Comparison of ENCODE assay signal across 26 cellular contexts in the genomic region with DNA sequence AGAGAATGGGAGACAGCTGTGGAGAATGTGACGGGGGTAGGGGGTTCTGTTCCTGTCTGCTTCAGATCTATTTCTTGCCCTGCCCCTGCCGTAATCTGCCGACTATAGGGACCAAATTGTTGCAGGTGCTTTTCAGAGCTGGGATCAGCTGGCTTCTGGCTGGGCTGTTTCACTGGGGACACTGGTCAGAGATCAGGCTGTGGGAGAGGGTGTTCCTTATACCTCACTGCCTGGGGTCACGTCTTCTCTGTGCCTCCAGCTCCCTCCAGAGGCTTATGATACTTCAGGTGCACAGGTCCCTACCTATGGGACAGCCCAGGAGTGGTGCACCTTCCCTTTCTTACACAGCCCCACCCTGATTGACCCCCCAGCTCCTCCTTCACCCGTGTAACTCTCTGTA.
DNase-seq lines count a peak whose midpoint lies in the region; TF ChIP-seq lines count a peak whose summit lies in the region.
"Had no signal": no experiment of that assay in that cellular context is flagged by ENCODE, and none has a peak within 500 bp of the region (broad histone marks: within the 10 kb centered on the region; RNA-seq: fewer than 3 reads in every experiment).

No MANE protein-coding gene starts in this region.

- peak; percentile 29 for DNase-seq in H7
- peak; percentile 19 for DNase-seq in hepatocyte (ENCODE audit: low spot score)
- DNase-seq in neural progenitor cell (ENCODE audit: low spot score), result peak; percentile 46
- DNase-seq in midbrain (lab: John Stamatoyannopoulos, UW), result no peak
- no peak for DNase-seq in stomach
- no peak for DNase-seq in NCI-H187 (lab: John Stamatoyannopoulos, UW)
- DNase-seq: activated CD4-positive, alpha-beta T cell treated with anti-CD3 and anti-CD28 coated beads for 4 hours; activated CD8-positive, alpha-beta memory T cell treated with anti-CD3 and anti-CD28 coated beads for 24 hours; activated naive CD4-positive, alpha-beta T cell; activated T-cell treated with anti-CD3 and anti-CD28 coated beads, Interleukin-2, amount 50 U/mL, for 4 hours; brain microvascular endothelial cell; effector memory CD8-positive, alpha-beta T cell; EL; HCEC 1CT; IMR-90; left colon; naive thymus-derived CD8-positive, alpha-beta T cell; NCI-H1092 treated with DMSO at 0.1 percent for 48 hours; NCI-H524; stimulated activated CD4-positive, alpha-beta T cell treated with anti-CD3 and anti-CD28 coated beads, Interleukin-12 subunit alpha, Interleukin-12 subunit beta, amount 100 ng/mL, for 4 hours; stimulated activated naive CD4-positive, alpha-beta T cell treated with Interleukin-2 at 50 U/mL for 16 hours; T-helper 17 cell had no signal

- H3K27me3 ChIP-seq in H7 (ENCODE audit: control insufficient read depth, insufficient read depth, low read length) (no peaks in the 10 kb centered on the region), hepatocyte (no peaks in the 10 kb centered on the region), neural progenitor cell (no peaks in the 10 kb centered on the region), stomach (no peaks in the 10 kb centered on the region)
- H3K27me3 ChIP-seq: brain microvascular endothelial cell had no signal

- peaks cover 9% of the 10 kb centered on the region for H3K4me1 Mint-ChIP-seq in neural progenitor cell
- H3K4me1 Mint-ChIP-seq: CD14-positive monocyte, T-helper 17 cell had no signal

- no peaks in the 10 kb centered on the region for H3K36me3 Mint-ChIP-seq in neural progenitor cell
- H3K36me3 Mint-ChIP-seq: CD14-positive monocyte; mesothelial cell of epicardium; naive thymus-derived CD8-positive, alpha-beta T cell had no signal

- intact Hi-C loops in stomach (cut with DNase I; ENCODE audit: low total_unique reads), result no loop called here

- H3K4me1 ChIP-seq in hepatocyte (ENCODE audit: insufficient read depth) (no peaks in the 10 kb centered on the region), neural progenitor cell (peaks cover 13% of the 10 kb centered on the region), stomach (no peaks in the 10 kb centered on the region)

- peaks cover 4% of the 10 kb centered on the region for H3K9me3 Mint-ChIP-seq in neural progenitor cell
- H3K9me3 Mint-ChIP-seq: mesothelial cell of epicardium had no signal

- H3K9me3 ChIP-seq in hepatocyte (ENCODE audit: low read depth) (no peaks in the 10 kb centered on the region), neural progenitor cell (ENCODE audit: low read depth) (no peaks in the 10 kb centered on the region), stomach (no peaks in the 10 kb centered on the region)

- 35% methylated on average over 5 of the region's 5 CpGs for WGBS in hepatocyte (ENCODE audit: low lambda C conversion rate, missing lambda C conversion rate)
- WGBS in stomach, 5 donors, result 38 to 52% (median 44%) methylated on average over 5 of the region's 5 CpGs

- H3K36me3 ChIP-seq in H7 (replicated peaks; ENCODE audit: control insufficient read depth, insufficient read depth, low read length) (no peaks in the 10 kb centered on the region), hepatocyte (replicated peaks; ENCODE audit: insufficient read depth, low read depth) (no peaks in the 10 kb centered on the region), neural progenitor cell (no peaks in the 10 kb centered on the region), stomach (no peaks in the 10 kb centered on the region)
- H3K36me3 ChIP-seq: brain microvascular endothelial cell had no signal

- no peaks in the 10 kb centered on the region for H3K27me3 Mint-ChIP-seq in neural progenitor cell (ENCODE audit: insufficient read depth, low read depth)
- H3K27me3 Mint-ChIP-seq: effector memory CD8-positive, alpha-beta T cell; naive thymus-derived CD8-positive, alpha-beta T cell; T-helper 17 cell had no signal

- H3K27ac Mint-ChIP-seq in neural progenitor cell, result no peak overlapping the region
- H3K27ac Mint-ChIP-seq: effector memory CD8-positive, alpha-beta T cell; mesothelial cell of epicardium; naive thymus-derived CD8-positive, alpha-beta T cell; T-helper 17 cell had no signal

- H3K9me2 ChIP-seq in hepatocyte (replicated peaks; ENCODE audit: insufficient read depth), result no peaks in the 10 kb centered on the region

- H3K4me3 Mint-ChIP-seq in neural progenitor cell, result no peak overlapping the region
- H3K4me3 Mint-ChIP-seq: activated T-cell treated with anti-CD3 and anti-CD28 coated beads, Interleukin-2, amount 50 U/mL, for 4 hours; CD14-positive monocyte; effector memory CD8-positive, alpha-beta T cell; mesothelial cell of epicardium; naive thymus-derived CD8-positive, alpha-beta T cell; T-helper 17 cell had no signal

- no peak overlapping the region for H3K9ac ChIP-seq in neural progenitor cell

- TF ChIP-seq EP300 in stomach (IDR thresholded peaks at IDR 0.05), result no peak

- peak; percentile 33; the same call in 1 of the 2 replicates for TF ChIP-seq CTCF in VCaP (conservative IDR thresholded peaks at IDR 0.05)
- TF ChIP-seq CTCF in hepatocyte (IDR thresholded peaks at IDR 0.05; ENCODE audit: poor library complexity), result peak; percentile 17
- TF ChIP-seq CTCF in neural progenitor cell (IDR thresholded peaks at IDR 0.05), result peak; percentile 35
- peak in 1 of 7 experiments; percentile 6 for TF ChIP-seq CTCF in stomach (IDR thresholded peaks at IDR 0.05)

- H2AFZ ChIP-seq in hepatocyte (no peak overlapping the region), neural progenitor cell (replicated peaks) (no peak overlapping the region)

- peaks cover 4% of the 10 kb centered on the region for H3F3A ChIP-seq in neural progenitor cell (ENCODE audit: low read depth)

- no peaks in the 10 kb centered on the region for H3K79me2 ChIP-seq in hepatocyte
- H3K79me2 ChIP-seq in neural progenitor cell (ENCODE audit: low read depth), result no peaks in the 10 kb centered on the region

- H3K4me2 ChIP-seq in hepatocyte (no peak overlapping the region), neural progenitor cell (peak overlapping the region; percentile 35)

- no peak for TF ChIP-seq POLR2A in stomach (IDR thresholded peaks at IDR 0.05)

- no peak overlapping the region for H3K4me3 ChIP-seq in H7 (ENCODE audit: insufficient read depth, low read depth, low read length)
- H3K4me3 ChIP-seq in hepatocyte, result no peak overlapping the region
- no peak overlapping the region for H3K4me3 ChIP-seq in neural progenitor cell
- no peak overlapping the region for H3K4me3 ChIP-seq in stomach
- H3K4me3 ChIP-seq: SK-N-MC had no signal

- H3K27ac ChIP-seq in VCaP, result no peak overlapping the region
- H3K27ac ChIP-seq in hepatocyte, result no peak overlapping the region
- H3K27ac ChIP-seq in neural progenitor cell, result no peak overlapping the region
- H3K27ac ChIP-seq in stomach, result no peak overlapping the region
- H3K27ac ChIP-seq: brain microvascular endothelial cell, SK-N-MC had no signal

- H4K20me1 ChIP-seq in hepatocyte (ENCODE audit: insufficient read depth, poor library complexity, severe bottlenecking), result no peaks in the 10 kb centered on the region
- no peaks in the 10 kb centered on the region for H4K20me1 ChIP-seq in neural progenitor cell (ENCODE audit: low read depth)

Comparison
In these comparisons a context has a peak if more than half of its experiments do, and no peak if none do; other contexts are left out.
1. DNase-seq: peak in H7 (single experiment), hepatocyte (single experiment) and neural progenitor cell (single experiment); none in midbrain (single experiment), stomach (single experiment) and NCI-H187 (0 of 2).